11 cellular contexts compared by ENCODE assay signal in genomic region chr17:83194761-83195329, GRCh38.
DNase-seq lines count a peak whose midpoint lies in the region; ATAC-seq and TF ChIP-seq lines count a peak whose summit lies in the region.
"Had no signal": no experiment of that assay in that cellular context is flagged by ENCODE, and none has a peak within 500 bp of the region (broad histone marks: within the 10 kb centered on the region; RNA-seq: fewer than 3 reads in every experiment).

No MANE protein-coding gene starts in this region.

- no peak overlapping the region for H3K4me3 Mint-ChIP-seq in activated CD4-positive, alpha-beta T cell treated with anti-CD3 and anti-CD28 coated beads for 36 hours
- H3K4me3 Mint-ChIP-seq: mesothelial cell of epicardium had no signal

- H3K4me3 ChIP-seq in right atrium auricular region: no peak overlapping the region
- H3K4me3 ChIP-seq in suprapubic skin: no peak overlapping the region

- peaks cover 0 to 41% of the 10 kb centered on the region in 2 donors for H3K4me1 ChIP-seq in right atrium auricular region
- peaks cover 79% of the 10 kb centered on the region for H3K4me1 ChIP-seq in suprapubic skin

- no peak for TF ChIP-seq EP300 in suprapubic skin (IDR thresholded peaks at IDR 0.05)

- POLR2A ChIA-PET in activated CD4-positive, alpha-beta T cell treated with anti-CD3 and anti-CD28 coated beads for 36 hours (lab: Charles Lee): no interaction called here

- H3K27me3 ChIP-seq in right atrium auricular region (no peaks in the 10 kb centered on the region), suprapubic skin (no peaks in the 10 kb centered on the region)

- no peaks in the 10 kb centered on the region for H3K36me3 Mint-ChIP-seq in activated CD4-positive, alpha-beta T cell treated with anti-CD3 and anti-CD28 coated beads for 36 hours (ENCODE audit: low read depth)
- H3K36me3 Mint-ChIP-seq: mesothelial cell of epicardium had no signal

- no peaks in the 10 kb centered on the region for H3K9me3 Mint-ChIP-seq in activated CD4-positive, alpha-beta T cell treated with anti-CD3 and anti-CD28 coated beads for 36 hours (ENCODE audit: low read depth)
- H3K9me3 Mint-ChIP-seq: mesothelial cell of epicardium had no signal

- no peak for ATAC-seq in activated CD4-positive, alpha-beta T cell treated with anti-CD3 and anti-CD28 coated beads for 36 hours
- no peak for ATAC-seq in HG02623 (IDR thresholded peaks at IDR 0.05; ENCODE audit: unreplicated experiment)

- peak; percentile 5 for DNase-seq in activated CD4-positive, alpha-beta T cell treated with anti-CD3 and anti-CD28 coated beads for 36 hours
- DNase-seq in activated CD4-positive, alpha-beta T cell treated with anti-CD3 and anti-CD28 coated beads for 1 hour: no peak
- DNase-seq in activated naive CD4-positive, alpha-beta T cell treated with anti-CD3 and anti-CD28 coated beads, Interleukin-2, amount 50 U/mL, for 16 hours: peak; percentile 7
- no peak for DNase-seq in right atrium auricular region (ENCODE audit: low spot score)
- peak; percentile 77 to 80 for DNase-seq in suprapubic skin (ENCODE audit: low spot score in 2 of 2)
- DNase-seq in GF-D8 (lab: John Stamatoyannopoulos, UW): no peak
- DNase-seq in GM13977 (ENCODE audit: low spot score): no peak
- DNase-seq: activated CD4-positive, alpha-beta T cell treated with anti-CD3 and anti-CD28 coated beads for 4 hours; central memory CD4-positive, alpha-beta T cell had no signal

- intact Hi-C loops in activated CD4-positive, alpha-beta T cell treated with anti-CD3 and anti-CD28 coated beads for 36 hours (cut with DNase I, micrococcal nuclease): no loop called here

- TF ChIP-seq CTCF in right atrium auricular region (IDR thresholded peaks at IDR 0.05): no peak
- TF ChIP-seq CTCF in suprapubic skin (IDR thresholded peaks at IDR 0.05): no peak
- TF ChIP-seq CTCF in GM13977 (IDR thresholded peaks at IDR 0.05; ENCODE audit: extremely low read depth, insufficient read depth, missing control alignments): no peak

- peaks cover 27% of the 10 kb centered on the region for H3K4me1 Mint-ChIP-seq in activated CD4-positive, alpha-beta T cell treated with anti-CD3 and anti-CD28 coated beads for 36 hours

- H3K27me3 Mint-ChIP-seq in activated CD4-positive, alpha-beta T cell treated with anti-CD3 and anti-CD28 coated beads for 36 hours: no peaks in the 10 kb centered on the region

- no peaks in the 10 kb centered on the region for H3K36me3 ChIP-seq in right atrium auricular region
- no peaks in the 10 kb centered on the region for H3K36me3 ChIP-seq in suprapubic skin

- H3K27ac ChIP-seq in right atrium auricular region (peak overlapping the region; percentile 48 to 51), suprapubic skin (peak overlapping the region; percentile 83)

- 96% methylated on average over 13 of the region's 24 CpGs for WGBS in suprapubic skin

- H3K9me3 ChIP-seq in right atrium auricular region (no peaks in the 10 kb centered on the region), suprapubic skin (no peaks in the 10 kb centered on the region)

- in situ Hi-C loops in GM13977 (cut with MboI; ENCODE audit: low pct_unique_long_range_greater_than_20kb, low sequenced_read_pairs, unreplicated experiment): no loop called here

- TF ChIP-seq POLR2A in suprapubic skin (IDR thresholded peaks at IDR 0.05): no peak

- CTCF ChIA-PET in activated CD4-positive, alpha-beta T cell treated with anti-CD3 and anti-CD28 coated beads for 36 hours (lab: Charles Lee): no interaction called here

- H3K27ac Mint-ChIP-seq in activated CD4-positive, alpha-beta T cell treated with anti-CD3 and anti-CD28 coated beads for 36 hours: peak overlapping the region; percentile 13
- H3K27ac Mint-ChIP-seq: mesothelial cell of epicardium had no signal

Comparison
In these comparisons a context has a peak if more than half of its experiments do, and no peak if none do; other contexts are left out.
1. DNase-seq: peak in activated CD4-positive, alpha-beta T cell treated with anti-CD3 and anti-CD28 coated beads for 36 hours (single experiment), activated naive CD4-positive, alpha-beta T cell treated with anti-CD3 and anti-CD28 coated beads, Interleukin-2, amount 50 U/mL, for 16 hours (single experiment) and suprapubic skin (2 of 2); none in activated CD4-positive, alpha-beta T cell treated with anti-CD3 and anti-CD28 coated beads for 1 hour (single experiment), right atrium auricular region (single experiment), GF-D8 (single experiment) and GM13977 (single experiment).